8 cellular contexts compared by ENCODE assay signal in genomic region chr2:43219383-43220228, GRCh38. TPM values are rescaled to one million over a fixed set of nuclear protein-coding genes. Genes with fewer than 3 reads are reported as not detected.
A peak's percentile ranks its signal among the peaks of the same experiment; 100 is the strongest.
DNase-seq lines count a peak whose midpoint lies in the region; ATAC-seq and TF ChIP-seq lines count a peak whose summit lies in the region.

No MANE protein-coding gene starts in this region.

- intact Hi-C loops in upper lobe of right lung (cut with DNase I): loop anchor here (10.0 kb wide), 3 partner anchors 55 to 245 kb away; no protein-coding TSS in a partner anchor

- H3K9me3 Mint-ChIP-seq in activated naive CD8-positive, alpha-beta T cell treated with anti-CD3 and anti-CD28 coated beads for 36 hours: no peaks in the 10 kb centered on the region

- H3K27me3 Mint-ChIP-seq in activated naive CD8-positive, alpha-beta T cell treated with anti-CD3 and anti-CD28 coated beads for 36 hours: no peaks in the 10 kb centered on the region

- peak; percentile 48 for ATAC-seq in GM21576 (IDR thresholded peaks at IDR 0.05; ENCODE audit: unreplicated experiment)
- peak; percentile 91 for ATAC-seq in upper lobe of right lung

- peak overlapping the region; percentile 24 for H3K4me3 ChIP-seq in cardiac muscle cell
- peak overlapping the region; percentile 82 for H3K4me3 ChIP-seq in upper lobe of right lung

- H3K4me1 ChIP-seq in cardiac muscle cell (ENCODE audit: low read depth): peaks cover 76% of the 10 kb centered on the region
- H3K4me1 ChIP-seq in upper lobe of right lung: peaks cover 52% of the 10 kb centered on the region

- H3K27me3 ChIP-seq in cardiac muscle cell: no peaks in the 10 kb centered on the region
- no peaks in the 10 kb centered on the region for H3K27me3 ChIP-seq in upper lobe of right lung

- DNase-seq in DMS79 treated with DMSO at 0.1 percent for 48 hours (lab: John Stamatoyannopoulos, UW) (peak; percentile 67), SKM-1 treated with dmso at 0.1 percent for 144 hours (lab: John Stamatoyannopoulos, UW; ENCODE audit: unreplicated experiment) (peak; percentile 90), cardiac muscle cell (ENCODE audit: low read depth in 1 of 2, low spot score in 1 of 2) (peak; percentile 71 to 86), pons (ENCODE audit: low spot score) (peak; percentile 90), upper lobe of right lung (peak; percentile 96)
- DNase-seq in activated naive CD8-positive, alpha-beta T cell treated with anti-CD3 and anti-CD28 coated beads for 36 hours: peak; percentile 78

- peaks cover 51% of the 10 kb centered on the region for H3K4me1 Mint-ChIP-seq in activated naive CD8-positive, alpha-beta T cell treated with anti-CD3 and anti-CD28 coated beads for 36 hours

- TF ChIP-seq EP300 in Ishikawa (IDR thresholded peaks at IDR 0.05; ENCODE audit: borderline replicate concordance): peak; percentile 40; the same call in 1 of the 2 replicates

- H3K27ac ChIP-seq in cardiac muscle cell (peak overlapping the region; percentile 98), upper lobe of right lung (peak overlapping the region; percentile 98)

- no peaks in the 10 kb centered on the region for H3K9me3 ChIP-seq in cardiac muscle cell (ENCODE audit: low read depth)
- H3K9me3 ChIP-seq in upper lobe of right lung: no peaks in the 10 kb centered on the region

- TF ChIP-seq CTCF in cardiac muscle cell (IDR thresholded peaks at IDR 0.05; ENCODE audit: low read depth, low read length) (peak; percentile 4), upper lobe of right lung (IDR thresholded peaks at IDR 0.05) (no peak)

- peak; percentile 7; the same call in 1 of the 2 replicates for TF ChIP-seq RAD21 in Ishikawa (IDR thresholded peaks at IDR 0.05; ENCODE audit: low read depth)

- H3K36me3 ChIP-seq in cardiac muscle cell (peaks cover 8% of the 10 kb centered on the region), upper lobe of right lung (peaks cover 33% of the 10 kb centered on the region)

- peaks cover 32% of the 10 kb centered on the region for H3K36me3 Mint-ChIP-seq in activated naive CD8-positive, alpha-beta T cell treated with anti-CD3 and anti-CD28 coated beads for 36 hours

- H3K27ac Mint-ChIP-seq in activated naive CD8-positive, alpha-beta T cell treated with anti-CD3 and anti-CD28 coated beads for 36 hours: peak overlapping the region; percentile 90

- peak overlapping the region; percentile 81 for H3K4me3 Mint-ChIP-seq in activated naive CD8-positive, alpha-beta T cell treated with anti-CD3 and anti-CD28 coated beads for 36 hours

TF ChIP-seq in Ishikawa, 13 proteins besides CTCF, POLR2A, EP300 and RAD21:
- 0 out of 2 replicates have a peak, but pooled peaks have one; percentile 47 for TF ChIP-seq EGR1 (IDR thresholded peaks at IDR 0.05)
- TF ChIP-seq MAX (IDR thresholded peaks at IDR 0.05): peak; percentile 56; the same call in 1 of the 2 replicates
- TF ChIP-seq TCF12 (IDR thresholded peaks at IDR 0.05; ENCODE audit: low read depth): peak; percentile 44; the same call in 1 of the 2 replicates
- TF ChIP-seq NFIC (IDR thresholded peaks at IDR 0.05): peak; percentile 73
- peak; percentile 18; the same call in 1 of the 2 replicates for TF ChIP-seq TEAD4 (IDR thresholded peaks at IDR 0.05)
- no peak for TF ChIP-seq YY1 (IDR thresholded peaks at IDR 0.05; ENCODE audit: low read depth)
- TF ChIP-seq FOXM1 (IDR thresholded peaks at IDR 0.05; ENCODE audit: borderline replicate concordance, low read depth): no peak

RNA-seq across cellular contexts. Expression of gene ZFP36L2, which starts 6.8 kb away (rescaled TPM):
- total RNA-seq in activated naive CD8-positive, alpha-beta T cell treated with anti-CD3 and anti-CD28 coated beads for 36 hours: 10 to 100 TPM; 58.2 to 58.4 TPM
- total RNA-seq in cardiac muscle cell (20.3 and 27.6 TPM in 2 replicates), upper lobe of right lung (139 TPM)
- 73.9 and 88.4 TPM in 2 replicates for polyA plus RNA-seq in cardiac muscle cell

Comparison
In these comparisons a context has a peak if more than half of its experiments do, and no peak if none do; other contexts are left out.
1. Peak in every context shown above with its lines: DNase-seq, ATAC-seq, H3K4me3 ChIP-seq and H3K27ac ChIP-seq.